In the genomic region with DNA sequence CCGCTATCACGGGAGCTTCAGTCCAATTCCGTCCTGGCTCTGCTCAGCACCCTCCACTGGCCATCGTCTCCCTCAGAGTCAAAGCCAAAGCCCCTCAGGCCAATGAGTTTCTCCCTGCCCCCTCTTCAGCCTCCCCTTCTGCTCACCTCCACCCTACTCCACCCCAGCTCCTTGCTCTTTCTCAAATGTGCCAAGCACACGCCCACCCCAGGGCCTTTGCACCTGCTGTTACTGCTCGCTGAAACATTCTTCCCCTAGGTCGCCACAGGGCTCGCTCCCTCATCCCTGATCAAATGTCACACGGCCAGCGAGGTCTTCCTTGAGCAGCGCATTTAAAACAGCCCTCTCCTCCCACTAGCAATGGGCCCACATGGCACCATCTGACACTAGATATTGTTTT, we compare ENCODE assay signal across 1 cellular context.
TF ChIP-seq lines count a peak whose summit lies in the region.

No MANE protein-coding gene starts in this region.

TF ChIP-seq in K562, 482 proteins besides CTCF, POLR2A, EP300 and RAD21:
- 0 out of 2 replicates have a peak, but pooled peaks have one; percentile 28 for TF ChIP-seq GABPB1 (CRISPR knock-in tag; IDR thresholded peaks at IDR 0.05)
- TF ChIP-seq ZNF134 (CRISPR knock-in tag; conservative IDR thresholded peaks at IDR 0.05), result no peak
- TF ChIP-seq ZNF583 (CRISPR knock-in tag; IDR thresholded peaks at IDR 0.05), result no peak
- no peak for TF ChIP-seq SMARCC2 (IDR thresholded peaks at IDR 0.05; ENCODE audit: low read depth)
- no peak for TF ChIP-seq HNRNPK (IDR thresholded peaks at IDR 0.05; ENCODE audit: low read depth, low read length, poor library complexity, severe bottlenecking)
- TF ChIP-seq CBFA2T2 (conservative IDR thresholded peaks at IDR 0.05), result no peak
- no peak for TF ChIP-seq KLF6 (CRISPR knock-in tag; IDR thresholded peaks at IDR 0.05; ENCODE audit: borderline replicate concordance)
- TF ChIP-seq, protein P1, sequence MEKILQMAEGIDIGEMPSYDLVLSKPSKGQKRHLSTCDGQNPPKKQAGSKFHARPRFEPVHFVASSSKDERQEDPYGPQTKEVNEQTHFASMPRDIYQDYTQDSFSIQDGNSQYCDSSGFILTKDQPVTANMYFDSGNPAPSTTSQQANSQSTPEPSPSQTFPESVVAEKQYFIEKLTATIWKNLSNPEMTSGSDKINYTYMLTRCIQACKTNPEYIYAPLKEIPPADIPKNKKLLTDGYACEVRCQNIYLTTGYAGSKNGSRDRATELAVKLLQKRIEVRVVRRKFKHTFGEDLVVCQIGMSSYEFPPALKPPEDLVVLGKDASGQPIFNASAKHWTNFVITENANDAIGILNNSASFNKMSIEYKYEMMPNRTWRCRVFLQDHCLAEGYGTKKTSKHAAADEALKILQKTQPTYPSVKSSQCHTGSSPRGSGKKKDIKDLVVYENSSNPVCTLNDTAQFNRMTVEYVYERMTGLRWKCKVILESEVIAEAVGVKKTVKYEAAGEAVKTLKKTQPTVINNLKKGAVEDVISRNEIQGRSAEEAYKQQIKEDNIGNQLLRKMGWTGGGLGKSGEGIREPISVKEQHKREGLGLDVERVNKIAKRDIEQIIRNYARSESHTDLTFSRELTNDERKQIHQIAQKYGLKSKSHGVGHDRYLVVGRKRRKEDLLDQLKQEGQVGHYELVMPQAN (IDR thresholded peaks at IDR 0.05; ENCODE audit: borderline replicate concordance), result 0 out of 2 replicates have a peak, but pooled peaks have one; percentile 44
- TF ChIP-seq MCM7 (IDR thresholded peaks at IDR 0.05), result no peak
- no peak for TF ChIP-seq SPI1 (IDR thresholded peaks at IDR 0.05; ENCODE audit: borderline replicate concordance, low read depth, low read length)
- TF ChIP-seq, protein P2, sequence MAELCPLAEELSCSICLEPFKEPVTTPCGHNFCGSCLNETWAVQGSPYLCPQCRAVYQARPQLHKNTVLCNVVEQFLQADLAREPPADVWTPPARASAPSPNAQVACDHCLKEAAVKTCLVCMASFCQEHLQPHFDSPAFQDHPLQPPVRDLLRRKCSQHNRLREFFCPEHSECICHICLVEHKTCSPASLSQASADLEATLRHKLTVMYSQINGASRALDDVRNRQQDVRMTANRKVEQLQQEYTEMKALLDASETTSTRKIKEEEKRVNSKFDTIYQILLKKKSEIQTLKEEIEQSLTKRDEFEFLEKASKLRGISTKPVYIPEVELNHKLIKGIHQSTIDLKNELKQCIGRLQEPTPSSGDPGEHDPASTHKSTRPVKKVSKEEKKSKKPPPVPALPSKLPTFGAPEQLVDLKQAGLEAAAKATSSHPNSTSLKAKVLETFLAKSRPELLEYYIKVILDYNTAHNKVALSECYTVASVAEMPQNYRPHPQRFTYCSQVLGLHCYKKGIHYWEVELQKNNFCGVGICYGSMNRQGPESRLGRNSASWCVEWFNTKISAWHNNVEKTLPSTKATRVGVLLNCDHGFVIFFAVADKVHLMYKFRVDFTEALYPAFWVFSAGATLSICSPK (IDR thresholded peaks at IDR 0.05; ENCODE audit: borderline replicate concordance), result no peak
- TF ChIP-seq ZNF140 (CRISPR knock-in tag; IDR thresholded peaks at IDR 0.05), result no peak
- TF ChIP-seq SMARCA5 (IDR thresholded peaks at IDR 0.05), result peak; percentile 94
- no peak for TF ChIP-seq SLC30A9 (CRISPR knock-in tag; IDR thresholded peaks at IDR 0.05)
- TF ChIP-seq, protein P3, sequence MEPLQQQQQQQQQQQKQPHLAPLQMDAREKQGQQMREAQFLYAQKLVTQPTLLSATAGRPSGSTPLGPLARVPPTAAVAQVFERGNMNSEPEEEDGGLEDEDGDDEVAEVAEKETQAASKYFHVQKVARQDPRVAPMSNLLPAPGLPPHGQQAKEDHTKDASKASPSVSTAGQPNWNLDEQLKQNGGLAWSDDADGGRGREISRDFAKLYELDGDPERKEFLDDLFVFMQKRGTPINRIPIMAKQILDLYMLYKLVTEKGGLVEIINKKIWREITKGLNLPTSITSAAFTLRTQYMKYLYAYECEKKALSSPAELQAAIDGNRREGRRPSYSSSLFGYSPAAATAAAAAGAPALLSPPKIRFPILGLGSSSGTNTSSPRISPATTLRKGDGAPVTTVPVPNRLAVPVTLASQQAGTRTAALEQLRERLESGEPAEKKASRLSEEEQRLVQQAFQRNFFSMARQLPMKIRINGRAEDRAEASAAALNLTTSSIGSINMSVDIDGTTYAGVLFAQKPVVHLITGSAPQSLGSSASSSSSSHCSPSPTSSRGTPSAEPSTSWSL (CRISPR knock-in tag; IDR thresholded peaks at IDR 0.05; ENCODE audit: borderline replicate concordance), result no peak
- no peak for TF ChIP-seq RBM14 (IDR thresholded peaks at IDR 0.05; ENCODE audit: borderline replicate concordance, insufficient read depth, low read depth, low read length)
- TF ChIP-seq POLR2G (IDR thresholded peaks at IDR 0.05; ENCODE audit: low read depth, low read length), result no peak
- TF ChIP-seq MAZ (CRISPR knock-in tag; conservative IDR thresholded peaks at IDR 0.05 in 1 of 2, IDR thresholded peaks at IDR 0.05 in 1 of 2), result no peak
- TF ChIP-seq, protein P4, sequence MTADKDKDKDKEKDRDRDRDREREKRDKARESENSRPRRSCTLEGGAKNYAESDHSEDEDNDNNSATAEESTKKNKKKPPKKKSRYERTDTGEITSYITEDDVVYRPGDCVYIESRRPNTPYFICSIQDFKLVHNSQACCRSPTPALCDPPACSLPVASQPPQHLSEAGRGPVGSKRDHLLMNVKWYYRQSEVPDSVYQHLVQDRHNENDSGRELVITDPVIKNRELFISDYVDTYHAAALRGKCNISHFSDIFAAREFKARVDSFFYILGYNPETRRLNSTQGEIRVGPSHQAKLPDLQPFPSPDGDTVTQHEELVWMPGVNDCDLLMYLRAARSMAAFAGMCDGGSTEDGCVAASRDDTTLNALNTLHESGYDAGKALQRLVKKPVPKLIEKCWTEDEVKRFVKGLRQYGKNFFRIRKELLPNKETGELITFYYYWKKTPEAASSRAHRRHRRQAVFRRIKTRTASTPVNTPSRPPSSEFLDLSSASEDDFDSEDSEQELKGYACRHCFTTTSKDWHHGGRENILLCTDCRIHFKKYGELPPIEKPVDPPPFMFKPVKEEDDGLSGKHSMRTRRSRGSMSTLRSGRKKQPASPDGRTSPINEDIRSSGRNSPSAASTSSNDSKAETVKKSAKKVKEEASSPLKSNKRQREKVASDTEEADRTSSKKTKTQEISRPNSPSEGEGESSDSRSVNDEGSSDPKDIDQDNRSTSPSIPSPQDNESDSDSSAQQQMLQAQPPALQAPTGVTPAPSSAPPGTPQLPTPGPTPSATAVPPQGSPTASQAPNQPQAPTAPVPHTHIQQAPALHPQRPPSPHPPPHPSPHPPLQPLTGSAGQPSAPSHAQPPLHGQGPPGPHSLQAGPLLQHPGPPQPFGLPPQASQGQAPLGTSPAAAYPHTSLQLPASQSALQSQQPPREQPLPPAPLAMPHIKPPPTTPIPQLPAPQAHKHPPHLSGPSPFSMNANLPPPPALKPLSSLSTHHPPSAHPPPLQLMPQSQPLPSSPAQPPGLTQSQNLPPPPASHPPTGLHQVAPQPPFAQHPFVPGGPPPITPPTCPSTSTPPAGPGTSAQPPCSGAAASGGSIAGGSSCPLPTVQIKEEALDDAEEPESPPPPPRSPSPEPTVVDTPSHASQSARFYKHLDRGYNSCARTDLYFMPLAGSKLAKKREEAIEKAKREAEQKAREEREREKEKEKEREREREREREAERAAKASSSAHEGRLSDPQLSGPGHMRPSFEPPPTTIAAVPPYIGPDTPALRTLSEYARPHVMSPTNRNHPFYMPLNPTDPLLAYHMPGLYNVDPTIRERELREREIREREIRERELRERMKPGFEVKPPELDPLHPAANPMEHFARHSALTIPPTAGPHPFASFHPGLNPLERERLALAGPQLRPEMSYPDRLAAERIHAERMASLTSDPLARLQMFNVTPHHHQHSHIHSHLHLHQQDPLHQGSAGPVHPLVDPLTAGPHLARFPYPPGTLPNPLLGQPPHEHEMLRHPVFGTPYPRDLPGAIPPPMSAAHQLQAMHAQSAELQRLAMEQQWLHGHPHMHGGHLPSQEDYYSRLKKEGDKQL (CRISPR knock-in tag; IDR thresholded peaks at IDR 0.05; ENCODE audit: borderline replicate concordance), result 0 out of 2 replicates have a peak, but pooled peaks have one; percentile 32
- no peak for TF ChIP-seq XRCC3 (IDR thresholded peaks at IDR 0.05)
- TF ChIP-seq PHF20 (IDR thresholded peaks at IDR 0.05; ENCODE audit: partially characterized antibody), result peak; percentile 34
- 0 out of 2 replicates have a peak, but pooled peaks have one; percentile 43 for TF ChIP-seq HDAC2 (IDR thresholded peaks at IDR 0.05)
- no peak for TF ChIP-seq NR1H2 (CRISPR knock-in tag; IDR thresholded peaks at IDR 0.05)
- TF ChIP-seq HDAC1 (IDR thresholded peaks at IDR 0.05), result peak in 1 of 2 experiments; percentile 46; a peak in 1 of 4 replicates
- TF ChIP-seq ZNF121 (CRISPR knock-in tag; conservative IDR thresholded peaks at IDR 0.05), result 0 out of 2 replicates have a peak, but pooled peaks have one; percentile 4
- no peak for TF ChIP-seq SMARCE1 (IDR thresholded peaks at IDR 0.05)
- TF ChIP-seq ZNF263 (CRISPR knock-in tag; IDR thresholded peaks at IDR 0.05; ENCODE audit: borderline replicate concordance), result peak; percentile 56; the same call in 1 of the 2 replicates
- TF ChIP-seq BCOR (IDR thresholded peaks at IDR 0.05), result peak; percentile 95
- peak in 1 of 2 experiments; percentile 64; a peak in 2 of 4 replicates for TF ChIP-seq RCOR1 (IDR thresholded peaks at IDR 0.05; ENCODE audit: borderline replicate concordance in 1 of 2, low read depth in 2 of 2, low read length in 2 of 2)
- TF ChIP-seq DNMT1 (IDR thresholded peaks at IDR 0.05), result 0 out of 2 replicates have a peak, but pooled peaks have one; percentile 49
- TF ChIP-seq, protein P5, sequence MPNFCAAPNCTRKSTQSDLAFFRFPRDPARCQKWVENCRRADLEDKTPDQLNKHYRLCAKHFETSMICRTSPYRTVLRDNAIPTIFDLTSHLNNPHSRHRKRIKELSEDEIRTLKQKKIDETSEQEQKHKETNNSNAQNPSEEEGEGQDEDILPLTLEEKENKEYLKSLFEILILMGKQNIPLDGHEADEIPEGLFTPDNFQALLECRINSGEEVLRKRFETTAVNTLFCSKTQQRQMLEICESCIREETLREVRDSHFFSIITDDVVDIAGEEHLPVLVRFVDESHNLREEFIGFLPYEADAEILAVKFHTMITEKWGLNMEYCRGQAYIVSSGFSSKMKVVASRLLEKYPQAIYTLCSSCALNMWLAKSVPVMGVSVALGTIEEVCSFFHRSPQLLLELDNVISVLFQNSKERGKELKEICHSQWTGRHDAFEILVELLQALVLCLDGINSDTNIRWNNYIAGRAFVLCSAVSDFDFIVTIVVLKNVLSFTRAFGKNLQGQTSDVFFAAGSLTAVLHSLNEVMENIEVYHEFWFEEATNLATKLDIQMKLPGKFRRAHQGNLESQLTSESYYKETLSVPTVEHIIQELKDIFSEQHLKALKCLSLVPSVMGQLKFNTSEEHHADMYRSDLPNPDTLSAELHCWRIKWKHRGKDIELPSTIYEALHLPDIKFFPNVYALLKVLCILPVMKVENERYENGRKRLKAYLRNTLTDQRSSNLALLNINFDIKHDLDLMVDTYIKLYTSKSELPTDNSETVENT (CRISPR knock-in tag; IDR thresholded peaks at IDR 0.05), result no peak; the same call in 1 of the 2 replicates
- TF ChIP-seq, protein P6, sequence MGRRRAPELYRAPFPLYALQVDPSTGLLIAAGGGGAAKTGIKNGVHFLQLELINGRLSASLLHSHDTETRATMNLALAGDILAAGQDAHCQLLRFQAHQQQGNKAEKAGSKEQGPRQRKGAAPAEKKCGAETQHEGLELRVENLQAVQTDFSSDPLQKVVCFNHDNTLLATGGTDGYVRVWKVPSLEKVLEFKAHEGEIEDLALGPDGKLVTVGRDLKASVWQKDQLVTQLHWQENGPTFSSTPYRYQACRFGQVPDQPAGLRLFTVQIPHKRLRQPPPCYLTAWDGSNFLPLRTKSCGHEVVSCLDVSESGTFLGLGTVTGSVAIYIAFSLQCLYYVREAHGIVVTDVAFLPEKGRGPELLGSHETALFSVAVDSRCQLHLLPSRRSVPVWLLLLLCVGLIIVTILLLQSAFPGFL (CRISPR knock-in tag; IDR thresholded peaks at IDR 0.05), result no peak
- TF ChIP-seq, protein P7, sequence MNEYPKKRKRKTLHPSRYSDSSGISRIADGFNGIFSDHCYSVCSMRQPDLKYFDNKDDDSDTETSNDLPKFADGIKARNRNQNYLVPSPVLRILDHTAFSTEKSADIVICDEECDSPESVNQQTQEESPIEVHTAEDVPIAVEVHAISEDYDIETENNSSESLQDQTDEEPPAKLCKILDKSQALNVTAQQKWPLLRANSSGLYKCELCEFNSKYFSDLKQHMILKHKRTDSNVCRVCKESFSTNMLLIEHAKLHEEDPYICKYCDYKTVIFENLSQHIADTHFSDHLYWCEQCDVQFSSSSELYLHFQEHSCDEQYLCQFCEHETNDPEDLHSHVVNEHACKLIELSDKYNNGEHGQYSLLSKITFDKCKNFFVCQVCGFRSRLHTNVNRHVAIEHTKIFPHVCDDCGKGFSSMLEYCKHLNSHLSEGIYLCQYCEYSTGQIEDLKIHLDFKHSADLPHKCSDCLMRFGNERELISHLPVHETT (CRISPR knock-in tag; conservative IDR thresholded peaks at IDR 0.05 in 1 of 2, IDR thresholded peaks at IDR 0.05 in 1 of 2), result no peak
- no peak for TF ChIP-seq ERF (CRISPR knock-in tag; IDR thresholded peaks at IDR 0.05)
- no peak for TF ChIP-seq KAT8 (IDR thresholded peaks at IDR 0.05; ENCODE audit: low read depth)
- no peak for TF ChIP-seq TCFL5 (CRISPR knock-in tag; conservative IDR thresholded peaks at IDR 0.05)
TF ChIP-seq in K562: peak in this region for 12.
